Comparison of ENCODE assay signal across 14 cellular contexts in genomic region chr10:31920538-31920937, GRCh38. TPM values are rescaled to one million over a fixed set of nuclear protein-coding genes. Genes with fewer than 3 reads are reported as not detected.
DNase-seq lines count a peak whose midpoint lies in the region; ATAC-seq, FAIRE-seq and TF ChIP-seq lines count a peak whose summit lies in the region.
"Had no signal": no experiment of that assay in that cellular context is flagged by ENCODE, and none has a peak within 500 bp of the region (broad histone marks: within the 10 kb centered on the region; RNA-seq: fewer than 3 reads in every experiment).

No MANE protein-coding gene starts in this region.

- H3K79me2 ChIP-seq in DND-41 (ENCODE audit: insufficient read depth, low read length) = peaks cover 95% of the 10 kb centered on the region

- H3K9me3 ChIP-seq in DND-41 (ENCODE audit: insufficient read depth, low read length, severe bottlenecking) = no peaks in the 10 kb centered on the region
- H3K9me3 ChIP-seq in gastroesophageal sphincter = no peaks in the 10 kb centered on the region
- H3K9me3 ChIP-seq: esophagus muscularis mucosa had no signal

- H4K20me1 ChIP-seq in DND-41 (ENCODE audit: insufficient read depth, low read length) = peaks cover 9% of the 10 kb centered on the region; the same call in 1 of the 2 replicates

- WGBS in gastroesophageal sphincter (ENCODE audit: low coverage in 1 of 2), 2 donors = 84 to 100% methylated on average over 2 of the region's 2 CpGs

- H3K27ac ChIP-seq in DND-41 (ENCODE audit: low read length) (peak overlapping the region; percentile 47), gastroesophageal sphincter (no peak overlapping the region)
- H3K27ac ChIP-seq: esophagus muscularis mucosa had no signal

- FAIRE-seq in HTR-8/SVneo (lab: Jason Lieb, UNC) = no peak

- peak overlapping the region; percentile 3 for H3K9ac ChIP-seq in DND-41 (ENCODE audit: low read depth, low read length)

- no peak for TF ChIP-seq POLR2A in gastroesophageal sphincter (IDR thresholded peaks at IDR 0.05)

- no peak for TF ChIP-seq EP300 in gastroesophageal sphincter (IDR thresholded peaks at IDR 0.05)

- H3K4me1 ChIP-seq in DND-41 (ENCODE audit: insufficient read depth, low read length) (peaks cover 34% of the 10 kb centered on the region), gastroesophageal sphincter (peaks cover 0 to 19% (median 0%) of the 10 kb centered on the region in 3 donors)

- no peak for DNase-seq in DND-41
- DNase-seq in central memory CD4-positive, alpha-beta T cell = no peak
- DNase-seq in cerebellar cortex (ENCODE audit: low spot score) = no peak
- DNase-seq in HTR-8/SVneo (ENCODE audit: insufficient read length, low spot score) = no peak
- DNase-seq: activated CD4-positive, alpha-beta T cell treated with anti-CD3 and anti-CD28 coated beads for 1 hour; activated gamma-delta T cell treated with Interleukin-2 at 50 U/mL for 16 hours; caudate nucleus; NCI-H2107; posterior cingulate gyrus had no signal

- no peaks in the 10 kb centered on the region for H3K27me3 ChIP-seq in DND-41 (ENCODE audit: insufficient read depth, low read length, poor library complexity)
- no peaks in the 10 kb centered on the region for H3K27me3 ChIP-seq in gastroesophageal sphincter
- H3K27me3 ChIP-seq: esophagus muscularis mucosa had no signal

- TF ChIP-seq CTCF in DND-41 (IDR thresholded peaks at IDR 0.05; ENCODE audit: borderline replicate concordance, extremely low read depth, low read length, poor library complexity, severe bottlenecking) (no peak), gastroesophageal sphincter (IDR thresholded peaks at IDR 0.05) (no peak)

- ATAC-seq in DND-41 (ENCODE audit: insufficient read depth, low read depth) (no peak), GM19324 (IDR thresholded peaks at IDR 0.05; ENCODE audit: low FRiP score, unreplicated experiment) (peak; percentile 62), HG02759 (IDR thresholded peaks at IDR 0.05; ENCODE audit: unreplicated experiment) (peak; percentile 45), HG03520 (IDR thresholded peaks at IDR 0.05; ENCODE audit: unreplicated experiment) (peak; percentile 60), gastroesophageal sphincter (no peak)

- no peak overlapping the region for H3K4me3 ChIP-seq in DND-41 (ENCODE audit: low read depth in 1 of 2, low read length in 2 of 2)
- H3K4me3 ChIP-seq in gastroesophageal sphincter = no peak overlapping the region
- H3K4me3 ChIP-seq: esophagus muscularis mucosa had no signal

- H3K4me2 ChIP-seq in DND-41 (ENCODE audit: insufficient read depth, low read length) = 0 out of 2 replicates have a peak overlapping the region, but pooled peaks have one; percentile 38

- H3K36me3 ChIP-seq in DND-41 (ENCODE audit: insufficient read depth, low read length) (no peaks in the 10 kb centered on the region), gastroesophageal sphincter (no peaks in the 10 kb centered on the region)
- H3K36me3 ChIP-seq: esophagus muscularis mucosa had no signal

- no peak overlapping the region for H2AFZ ChIP-seq in DND-41 (ENCODE audit: low read depth, low read length)

RNA-seq across cellular contexts. Expression of gene ARHGAP12, which starts 8.1 kb away (rescaled TPM):
- total RNA-seq in gastroesophageal sphincter = 10 to 100 TPM; 28.0 to 43.1 (median 41.1) TPM

Comparison
In these comparisons a context has a peak if more than half of its experiments do, and no peak if none do; other contexts are left out.
1. ATAC-seq: peak in GM19324 (single experiment), HG02759 (single experiment) and HG03520 (single experiment); none in DND-41 (single experiment) and gastroesophageal sphincter (single experiment).